8 cellular contexts compared by ENCODE assay signal in the genomic region with DNA sequence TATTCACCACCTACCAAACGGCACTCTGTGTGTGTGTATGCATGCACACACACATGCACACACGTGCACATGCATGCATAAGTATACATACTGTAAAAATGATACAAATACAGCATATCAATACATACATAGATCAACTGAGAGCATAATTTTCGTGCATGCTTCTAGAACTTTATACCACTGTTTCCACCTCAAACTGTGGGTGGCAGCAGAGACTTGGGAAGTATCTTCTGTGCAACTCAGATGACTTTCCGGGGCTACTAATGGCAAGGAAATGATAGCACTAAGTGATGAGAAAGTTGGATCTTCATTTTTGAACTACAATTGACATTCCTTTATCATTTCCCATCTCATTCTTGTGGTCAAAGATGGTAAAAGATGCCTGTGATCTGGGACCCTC.
DNase-seq lines count a peak whose midpoint lies in the region; ATAC-seq and TF ChIP-seq lines count a peak whose summit lies in the region.
"Had no signal": no experiment of that assay in that cellular context is flagged by ENCODE, and none has a peak within 500 bp of the region (broad histone marks: within the 10 kb centered on the region; RNA-seq: fewer than 3 reads in every experiment).

No MANE protein-coding gene starts in this region.

- no peak for TF ChIP-seq EP300 in neural cell (conservative IDR thresholded peaks at IDR 0.05; ENCODE audit: poor library complexity, severe bottlenecking)

- H3K9me3 ChIP-seq in neural cell (ENCODE audit: low read length) = no peaks in the 10 kb centered on the region

- no peak overlapping the region for H3K4me2 ChIP-seq in neural cell (ENCODE audit: low read length)

- TF ChIP-seq CTCF in GM12864 (IDR thresholded peaks at IDR 0.05; ENCODE audit: low read depth, low read length, missing control alignments) (peak; percentile 27), LNCaP clone FGC (IDR thresholded peaks at IDR 0.05; ENCODE audit: control insufficient read depth, extremely low read depth, insufficient read depth) (peak; percentile 56), dorsolateral prefrontal cortex (IDR thresholded peaks at IDR 0.05 in 54 of 56, conservative IDR thresholded peaks at IDR 0.05 in 2 of 56; ENCODE audit: low read depth in 1 of 56, partially characterized antibody in 56 of 56) (peak; percentile 18 to 79 (median 62)), neural cell (IDR thresholded peaks at IDR 0.05; ENCODE audit: poor library complexity, severe bottlenecking) (peak; percentile 63)

- H3K9me2 ChIP-seq in neural cell (ENCODE audit: insufficient read depth, low read length) = no peaks in the 10 kb centered on the region

- H3K27ac ChIP-seq in dorsolateral prefrontal cortex (no peak overlapping the region), neural cell (ENCODE audit: low read length) (no peak overlapping the region)

- peak; percentile 72 for TF ChIP-seq RAD21 in neural cell (conservative IDR thresholded peaks at IDR 0.05)

- H3K36me3 ChIP-seq in neural cell (ENCODE audit: insufficient read depth, low read length) = no peaks in the 10 kb centered on the region

- no peak overlapping the region for H3K4me3 ChIP-seq in GM12864 (ENCODE audit: low read depth, low read length)
- H3K4me3 ChIP-seq in LNCaP clone FGC (ENCODE audit: low read depth, low read length) = no peak overlapping the region
- H3K4me3 ChIP-seq in dorsolateral prefrontal cortex = no peak overlapping the region
- H3K4me3 ChIP-seq in neural cell (ENCODE audit: low read length) = no peak overlapping the region

- no peak for ATAC-seq in HG03457 (IDR thresholded peaks at IDR 0.05; ENCODE audit: unreplicated experiment)
- no peak for ATAC-seq in HG02973 (IDR thresholded peaks at IDR 0.05; ENCODE audit: unreplicated experiment)

- no peaks in the 10 kb centered on the region for H3K79me2 ChIP-seq in neural cell (replicated peaks; ENCODE audit: insufficient read depth, low read length)

- H3K27me3 ChIP-seq in dorsolateral prefrontal cortex (no peaks in the 10 kb centered on the region), neural cell (ENCODE audit: insufficient read depth, low read depth, low read length) (no peaks in the 10 kb centered on the region)

- no peaks in the 10 kb centered on the region for H3F3A ChIP-seq in neural cell (ENCODE audit: insufficient read depth, low read length, poor library complexity, severe bottlenecking)

- intact Hi-C loops in dorsolateral prefrontal cortex (cut with DNase I) = loop anchor here in 1 of 2 donors (5.0 kb wide), 1 partner anchor 195 kb away; no protein-coding TSS in a partner anchor

- no peak overlapping the region for H2AFZ ChIP-seq in neural cell (ENCODE audit: low read depth, low read length)

- DNase-seq in GM12864 (ENCODE audit: low read depth) (no peak), LNCaP clone FGC (ENCODE audit: low read depth) (no peak), dorsolateral prefrontal cortex (peak in 4 of 10 donors; percentile 10 to 49 (median 36))
- no peak for DNase-seq in stimulated activated naive CD4-positive, alpha-beta T cell (lab: John Stamatoyannopoulos, UW)
- DNase-seq: NCI-H524 treated with DMSO at 0.1 percent for 48 hours had no signal

- H3K9ac ChIP-seq in neural cell (ENCODE audit: low read length) = no peak overlapping the region

- no peaks in the 10 kb centered on the region for H4K20me1 ChIP-seq in neural cell (ENCODE audit: insufficient read depth)

TF ChIP-seq in neural cell, 6 proteins besides CTCF, POLR2A, EP300 and RAD21:
- peak; percentile 61 for TF ChIP-seq SMC3 (conservative IDR thresholded peaks at IDR 0.05; ENCODE audit: poor library complexity)
- no peak for TF ChIP-seq REST (IDR thresholded peaks at IDR 0.05; ENCODE audit: borderline replicate concordance)
TF ChIP-seq in neural cell: peak in this region for 1.
